ENCODE assay signal across 1 cellular context in genomic region chr5:73395274-73395673, GRCh38.
TF ChIP-seq lines count a peak whose summit lies in the region.

No MANE protein-coding gene starts in this region.

TF ChIP-seq in SK-N-SH treated with all-trans-retinoic acid at 6 μM for 48 hours, 23 proteins besides CTCF, POLR2A, EP300 and RAD21 (continued from another document):
- TF ChIP-seq CREB5 (CRISPR knock-in tag; IDR thresholded peaks at IDR 0.05; ENCODE audit: low read depth) (no peak), CSDC2 (CRISPR knock-in tag; IDR thresholded peaks at IDR 0.05) (no peak), PPARA (CRISPR knock-in tag; IDR thresholded peaks at IDR 0.05; ENCODE audit: borderline replicate concordance) (no peak), SNAI2 (CRISPR knock-in tag; IDR thresholded peaks at IDR 0.05) (no peak), ESRRG (CRISPR knock-in tag; IDR thresholded peaks at IDR 0.05) (no peak)
TF ChIP-seq in SK-N-SH treated with all-trans-retinoic acid at 6 μM for 48 hours: peak in this region for 0.
